In genomic region chr2:231693956-231694355, GRCh38 we compare ENCODE assay signal across 21 cellular contexts.
"Had no signal": no experiment of that assay in that cellular context is flagged by ENCODE, and none has a peak within 500 bp of the region (broad histone marks: within the 10 kb centered on the region; RNA-seq: fewer than 3 reads in every experiment).

No MANE protein-coding gene starts in this region.

- H3K4me3 ChIP-seq: body of pancreas, lung, thyroid gland had no signal

- DNase-seq: activated B cell treated with CpG ODN at 0.5 μM for 24 hours; activated CD4-positive, alpha-beta memory T cell treated with anti-CD3 and anti-CD28 coated beads for 36 hours; activated CD4-positive, alpha-beta T cell treated with anti-CD3 and anti-CD28 coated beads for 4 hours; activated naive CD4-positive, alpha-beta T cell; activated naive CD8-positive, alpha-beta T cell treated with anti-CD3 and anti-CD28 coated beads, Interleukin-2, amount 10 ng/mL, durations not matched to agents 7 days and 5 days; activated T-cell treated with anti-CD3 and anti-CD28 coated beads for 4 hours; body of pancreas; dermis blood vessel endothelial cell; foreskin melanocyte; head of caudate nucleus; kidney; occipital lobe; stimulated activated CD4-positive, alpha-beta T cell treated with anti-CD3 and anti-CD28 coated beads, Interleukin-12 subunit alpha, Interleukin-12 subunit beta, amount 100 ng/mL, for 4 hours; stimulated activated CD4-positive, alpha-beta T cell treated with anti-CD3 and anti-CD28 coated beads, Interleukin-1b, Interleukin-23, amount 100 ng/mL, for 48 hours; stimulated activated CD8-positive, alpha-beta memory T cell treated with anti-CD3 and anti-CD28 coated beads, Interleukin-4, amount 100 ng/mL, for 48 hours; stimulated activated naive CD4-positive, alpha-beta T cell treated with Interleukin-2 at 50 U/mL for 16 hours; T-helper 17 cell; thyroid gland had no signal

- ATAC-seq: body of pancreas, left lobe of liver, T-helper 17 cell had no signal

- H3K27me3 ChIP-seq: body of pancreas, thyroid gland had no signal

- H3K36me3 ChIP-seq: thyroid gland had no signal

- H3K9me3 ChIP-seq: body of pancreas, thyroid gland had no signal

- H3K27ac ChIP-seq: body of pancreas, epithelial cell of prostate, thyroid gland had no signal
